In genomic region chr11:63958013-63958412, GRCh38 we compare ENCODE assay signal across 20 cellular contexts.
"Had no signal": no experiment of that assay in that cellular context is flagged by ENCODE, and none has a peak within 500 bp of the region (broad histone marks: within the 10 kb centered on the region; RNA-seq: fewer than 3 reads in every experiment).

No MANE protein-coding gene starts in this region.

- H3K9me3 ChIP-seq: SK-N-SH had no signal

- ATAC-seq: activated CD4-positive, alpha-beta T cell treated with anti-CD3 and anti-CD28 coated beads for 36 hours; activated CD8-positive, alpha-beta T cell treated with anti-CD3 and anti-CD28 coated beads, Interleukin-2, amount 10 ng/mL, durations not matched to agents 7 days and 5 days had no signal

- FAIRE-seq: astrocyte had no signal

- H3K27ac Mint-ChIP-seq: activated CD4-positive, alpha-beta T cell treated with anti-CD3 and anti-CD28 coated beads for 36 hours; activated CD8-positive, alpha-beta T cell treated with anti-CD3 and anti-CD28 coated beads, Interleukin-2, amount 10 ng/mL, durations not matched to agents 7 days and 5 days; activated naive CD4-positive, alpha-beta T cell treated with anti-CD3 and anti-CD28 coated beads for 36 hours; activated naive CD8-positive, alpha-beta T cell; activated T-cell treated with anti-CD3 and anti-CD28 coated beads, Interleukin-2, amount 50 U/mL, for 24 hours; activated T-helper 1 cell treated with anti-CD3 and anti-CD28 coated beads, Interleukin-12 subunit alpha, Interleukin-12 subunit beta, Interleukin-2, Interleukin-4 antibody, amounts not matched to agents 30 ng/mL and 10 ng/mL and 1 ng/mL, durations not matched to agents 14 hours and 24 hours and 36 hours had no signal

- H3K27ac ChIP-seq: WERI-Rb-1 had no signal

- H3K9me3 Mint-ChIP-seq: activated naive CD4-positive, alpha-beta T cell treated with anti-CD3 and anti-CD28 coated beads for 36 hours; activated T-cell treated with anti-CD3 and anti-CD28 coated beads, Interleukin-2, amount 50 U/mL, for 24 hours; activated T-helper 1 cell treated with anti-CD3 and anti-CD28 coated beads, Interleukin-12 subunit alpha, Interleukin-12 subunit beta, Interleukin-2, Interleukin-4 antibody, amounts not matched to agents 30 ng/mL and 10 ng/mL and 1 ng/mL, durations not matched to agents 14 hours and 24 hours and 36 hours; brain had no signal

- H3K4me3 Mint-ChIP-seq: activated CD4-positive, alpha-beta T cell treated with anti-CD3 and anti-CD28 coated beads for 36 hours; activated CD8-positive, alpha-beta T cell treated with anti-CD3 and anti-CD28 coated beads, Interleukin-2, amount 10 ng/mL, durations not matched to agents 7 days and 5 days; activated naive CD4-positive, alpha-beta T cell treated with anti-CD3 and anti-CD28 coated beads for 36 hours; activated naive CD8-positive, alpha-beta T cell; activated T-cell treated with anti-CD3 and anti-CD28 coated beads, Interleukin-2, amount 50 U/mL, for 24 hours; activated T-helper 1 cell treated with anti-CD3 and anti-CD28 coated beads, Interleukin-12 subunit alpha, Interleukin-12 subunit beta, Interleukin-2, Interleukin-4 antibody, amounts not matched to agents 30 ng/mL and 10 ng/mL and 1 ng/mL, durations not matched to agents 14 hours and 24 hours and 36 hours; brain had no signal

- H3K36me3 Mint-ChIP-seq: activated naive CD8-positive, alpha-beta T cell had no signal

- H3K27me3 Mint-ChIP-seq: activated CD4-positive, alpha-beta T cell treated with anti-CD3 and anti-CD28 coated beads for 36 hours; activated naive CD8-positive, alpha-beta T cell; activated T-cell treated with anti-CD3 and anti-CD28 coated beads, Interleukin-2, amount 50 U/mL, for 24 hours; brain had no signal

- H3K4me2 ChIP-seq: SK-N-SH had no signal

- DNase-seq: activated CD4-positive, alpha-beta T cell treated with anti-CD3 and anti-CD28 coated beads for 36 hours; activated CD4-positive, alpha-beta T cell treated with anti-CD3 and anti-CD28 coated beads, Interleukin-2, amount 50 U/mL, for 1 hour; activated CD8-positive, alpha-beta memory T cell treated with anti-CD3 and anti-CD28 coated beads, Interleukin-2, amount 50 U/mL, for 48 hours; activated CD8-positive, alpha-beta T cell treated with anti-CD3 and anti-CD28 coated beads, Interleukin-2, amount 10 ng/mL, durations not matched to agents 7 days and 5 days; activated effector memory CD4-positive, alpha-beta T cell treated with Interleukin-2 at 50 U/mL for 16 hours; activated naive CD4-positive, alpha-beta T cell treated with anti-CD3 and anti-CD28 coated beads for 36 hours; activated T-cell treated with anti-CD3 and anti-CD28 coated beads, Interleukin-2, amount 50 U/mL, for 24 hours; amygdala; Karpas-422; NCI-H1930; NCI-H345; NCI-H510A; NCI-H69; SK-N-SH; T-helper 1 cell; WERI-Rb-1 had no signal

- H3K9ac ChIP-seq: SK-N-SH had no signal
